In genomic region chr4:22635692-22636091, GRCh38 we compare ENCODE assay signal across 18 cellular contexts. TPM values are rescaled to one million over a fixed set of nuclear protein-coding genes. Genes with fewer than 3 reads are reported as not detected.
DNase-seq lines count a peak whose midpoint lies in the region; ATAC-seq and TF ChIP-seq lines count a peak whose summit lies in the region.
"Had no signal": no experiment of that assay in that cellular context is flagged by ENCODE, and none has a peak within 500 bp of the region (broad histone marks: within the 10 kb centered on the region; RNA-seq: fewer than 3 reads in every experiment).

No MANE protein-coding gene starts in this region.

- H3K36me3 ChIP-seq in brain microvascular endothelial cell (replicated peaks) (no peaks in the 10 kb centered on the region), right lobe of liver (no peaks in the 10 kb centered on the region)

- H3K27ac ChIP-seq in brain microvascular endothelial cell: no peak overlapping the region
- peak overlapping the region in 1 of 3 donors; percentile 11 for H3K27ac ChIP-seq in right lobe of liver
- H3K27ac ChIP-seq: A549 had no signal

- intact Hi-C loops in right lobe of liver (cut with DNase I): no loop called here

- in situ Hi-C loops in brain microvascular endothelial cell (cut with HindIII; ENCODE audit: low pct_ligation_motif_present, low sequenced_read_pairs): no loop called here

- no peak for TF ChIP-seq POLR2A in right lobe of liver (IDR thresholded peaks at IDR 0.05)

- no CpG with 5 or more reads among the region's 5 CpGs for WGBS in right lobe of liver (ENCODE audit: insufficient coverage, low coverage, low lambda C conversion rate, missing lambda C conversion rate)

- DNase-seq in NCI-H345 (lab: John Stamatoyannopoulos, UW) (peak; percentile 9), NCI-H345 treated with DMSO at 0.1 percent for 48 hours (lab: John Stamatoyannopoulos, UW; ENCODE audit: unreplicated experiment) (no peak), HuH-7 (ENCODE audit: low spot score) (peak; percentile 33), brain microvascular endothelial cell (no peak), right lobe of liver (peak in 2 of 3 donors; percentile 34 to 81), NCI-H1048 (lab: John Stamatoyannopoulos, UW) (no peak), COLO829 (ENCODE audit: low spot score) (no peak)
- DNase-seq: C1 segment of cervical spinal cord, COR-L47, MM.1S, NCI-H1105, NCI-H1694, NCI-H2107, NCI-H446 treated with DMSO at 0.1 percent for 48 hours, NCI-H82 had no signal

- H3K4me3 ChIP-seq in brain microvascular endothelial cell (ENCODE audit: low read depth, low read length) (no peak overlapping the region), right lobe of liver (peak overlapping the region in 1 of 3 donors; percentile 16)
- H3K4me3 ChIP-seq: A549 had no signal

- no peaks in the 10 kb centered on the region for H3K9me3 ChIP-seq in right lobe of liver
- H3K9me3 ChIP-seq: A549 had no signal

- ATAC-seq in right lobe of liver (peak; percentile 48 to 77 (median 69)), HG03342 (IDR thresholded peaks at IDR 0.05; ENCODE audit: unreplicated experiment) (no peak)
- ATAC-seq: A549 had no signal

- H3K27me3 ChIP-seq in brain microvascular endothelial cell (replicated peaks): no peaks in the 10 kb centered on the region
- no peaks in the 10 kb centered on the region for H3K27me3 ChIP-seq in right lobe of liver

- TF ChIP-seq CTCF in brain microvascular endothelial cell (IDR thresholded peaks at IDR 0.05; ENCODE audit: low read depth, low read length, missing control alignments) (peak; percentile 12), right lobe of liver (IDR thresholded peaks at IDR 0.05) (no peak)

- H3K4me1 ChIP-seq in right lobe of liver: peaks cover 0 to 7% (median 0%) of the 10 kb centered on the region in 4 donors
- H3K4me1 ChIP-seq: A549 had no signal

RNA-seq across cellular contexts. Expression of gene GBA3, which starts 57.0 kb away (rescaled TPM):
- 100 to 1,000 TPM in 1 of 6 experiments, 10 to 100 TPM in 5; 15.4 to 115 (median 60.7) TPM for total RNA-seq in right lobe of liver
- total RNA-seq: RPMI7951 had no signal

Comparison
In these comparisons a context has a peak if more than half of its experiments do, and no peak if none do; other contexts are left out.
1. DNase-seq: peak in NCI-H345 (single experiment), HuH-7 (single experiment) and right lobe of liver (2 of 3); none in NCI-H345 treated with DMSO at 0.1 percent for 48 hours (single experiment), brain microvascular endothelial cell (single experiment), NCI-H1048 (single experiment) and COLO829 (single experiment).